In the genomic region with DNA sequence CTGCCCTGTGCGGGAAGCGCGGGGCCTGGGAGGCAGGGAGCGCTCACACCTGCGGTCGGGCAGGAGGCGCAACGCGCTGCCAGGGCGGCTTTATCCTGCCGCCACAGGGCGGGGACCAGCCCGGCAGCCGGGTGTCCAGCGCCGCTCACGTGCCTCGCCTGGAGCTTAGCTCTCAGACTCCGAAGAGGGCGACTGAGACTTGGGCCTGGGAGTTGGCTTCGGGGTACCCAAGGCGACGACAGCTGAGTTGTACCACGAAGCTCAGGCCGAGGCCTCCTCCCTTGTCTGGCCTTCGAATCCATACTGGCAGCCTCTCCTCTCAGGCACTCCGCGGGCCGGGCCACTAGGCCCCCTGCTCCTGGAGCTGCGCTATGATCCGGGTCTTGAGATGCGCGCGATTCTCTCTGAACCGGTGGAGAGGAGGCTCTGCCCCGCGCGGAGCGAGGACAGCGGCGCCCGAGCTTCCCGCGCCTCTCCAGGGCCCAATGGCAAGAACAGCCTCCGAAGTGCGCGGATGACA, we compare ENCODE assay signal across 1 cellular context.
TF ChIP-seq lines count a peak whose summit lies in the region.

No MANE protein-coding gene starts in this region.

TF ChIP-seq in H1, 55 proteins besides CTCF, POLR2A, EP300 and RAD21:
- TF ChIP-seq ZNF274 (IDR thresholded peaks at IDR 0.05; ENCODE audit: borderline replicate concordance, extremely low read depth, low read length) (no peak), SP2 (IDR thresholded peaks at IDR 0.05; ENCODE audit: low read length) (no peak), KDM4A (IDR thresholded peaks at IDR 0.05; ENCODE audit: low read depth, low read length, severe bottlenecking) (peak; percentile 51), USF2 (IDR thresholded peaks at IDR 0.05; ENCODE audit: low read length) (peak; percentile 36; the same call in 1 of the 2 replicates), SIX5 (IDR thresholded peaks at IDR 0.05; ENCODE audit: low read depth, low read length) (no peak), POLR2AphosphoS5 (IDR thresholded peaks at IDR 0.05; ENCODE audit: low read depth, low read length) (no peak), KDM5A (IDR thresholded peaks at IDR 0.05; ENCODE audit: low read length) (no peak), RBBP5 (IDR thresholded peaks at IDR 0.05; ENCODE audit: borderline replicate concordance, low read depth, low read length) (peak; percentile 29; the same call in 1 of the 2 replicates), E2F6 (IDR thresholded peaks at IDR 0.05) (peak; percentile 90), NANOG (IDR thresholded peaks at IDR 0.05; ENCODE audit: insufficient read depth, low read depth, low read length, poor library complexity, severe bottlenecking) (no peak), SUZ12 (IDR thresholded peaks at IDR 0.05; ENCODE audit: low read length) (peak; percentile 93), ASH2L (IDR thresholded peaks at IDR 0.05; ENCODE audit: low read length) (no peak), MAX (IDR thresholded peaks at IDR 0.05) (peak; percentile 91), CTBP2 (IDR thresholded peaks at IDR 0.05; ENCODE audit: borderline replicate concordance, insufficient read depth, insufficient read length, low read length) (peak; percentile 84), MAFK (IDR thresholded peaks at IDR 0.05; ENCODE audit: low read depth, low read length) (no peak), SAP30 (IDR thresholded peaks at IDR 0.05; ENCODE audit: insufficient read depth, insufficient replicate concordance, low read length) (no peak), BCL11A (IDR thresholded peaks at IDR 0.05; ENCODE audit: low read depth in 2 of 2, low read length in 2 of 2) (no peak), ATF3 (IDR thresholded peaks at IDR 0.05; ENCODE audit: insufficient read depth, low read depth, low read length) (no peak), SP4 (IDR thresholded peaks at IDR 0.05; ENCODE audit: low read length) (no peak), BRCA1 (IDR thresholded peaks at IDR 0.05; ENCODE audit: low read depth, low read length) (no peak)
